8 cellular contexts compared by ENCODE assay signal in genomic region chr17:51165680-51166197, GRCh38. TPM values are rescaled to one million over a fixed set of nuclear protein-coding genes. Genes with fewer than 3 reads are reported as not detected.
A peak's percentile ranks its signal among the peaks of the same experiment; 100 is the strongest.
DNase-seq lines count a peak whose midpoint lies in the region; ATAC-seq and TF ChIP-seq lines count a peak whose summit lies in the region.

No MANE protein-coding gene starts in this region.

- H2AFZ ChIP-seq in Loucy (ENCODE audit: low read length) = peak overlapping the region; percentile 85

- H3K4me2 ChIP-seq in Loucy (ENCODE audit: low read depth, low read length, poor library complexity, severe bottlenecking) = peak overlapping the region; percentile 89

- DNase-seq in ascending aorta (ENCODE audit: low spot score in 2 of 2) (no peak), immature natural killer cell (no peak), NCI-H187 treated with DMSO at 0.1 percent for 48 hours (lab: John Stamatoyannopoulos, UW) (no peak), activated gamma-delta T cell (lab: John Stamatoyannopoulos, UW) (no peak)
- DNase-seq in stimulated activated naive B cell treated with anti-CD40 and anti-IgM and Interleukin-4, amounts not matched to agents 10 μg/mL and 1 μg/mL and 100 μg/mL, for 72 hours = peak; percentile 5

- H3K4me1 ChIP-seq in Loucy (ENCODE audit: insufficient read depth, low read length, poor library complexity, severe bottlenecking) = peaks cover 23% of the 10 kb centered on the region
- peaks cover 0 to 10% of the 10 kb centered on the region in 2 donors for H3K4me1 ChIP-seq in ascending aorta

- peak; percentile 7 for ATAC-seq in GM19372 (IDR thresholded peaks at IDR 0.05; ENCODE audit: low read depth, unreplicated experiment)
- ATAC-seq in stimulated activated naive B cell treated with anti-CD40 and anti-IgM and Interleukin-4, amounts not matched to agents 10 μg/mL and 1 μg/mL and 100 μg/mL, for 72 hours (replicated peaks) = peak; percentile 43 to 47

- H3K36me3 ChIP-seq in Loucy (ENCODE audit: insufficient read depth, low read length) (peaks cover 37% of the 10 kb centered on the region; the same call in 1 of the 2 replicates), ascending aorta (peaks cover 17 to 34% of the 10 kb centered on the region in 2 donors)

- H3K4me3 Mint-ChIP-seq in immature natural killer cell = peak overlapping the region; percentile 95 to 99 (median 99)
- H3K4me3 Mint-ChIP-seq in stimulated activated naive B cell treated with anti-CD40 and anti-IgM and Interleukin-4, amounts not matched to agents 10 μg/mL and 1 μg/mL and 100 μg/mL, for 72 hours = peak overlapping the region; percentile 87 to 89

- H3K9me2 ChIP-seq in Loucy (replicated peaks; ENCODE audit: low read depth, low read length) = no peaks in the 10 kb centered on the region

- no peaks in the 10 kb centered on the region for H3F3A ChIP-seq in Loucy (ENCODE audit: low read depth)

- H3K4me3 ChIP-seq in Loucy (ENCODE audit: low read length, poor library complexity, severe bottlenecking) (peak overlapping the region; percentile 78), ascending aorta (peak overlapping the region; percentile 80 to 99)

- no peaks in the 10 kb centered on the region for H3K9me3 ChIP-seq in Loucy (ENCODE audit: insufficient read depth, low read depth, low read length)
- H3K9me3 ChIP-seq in ascending aorta = no peaks in the 10 kb centered on the region

- H3K27me3 ChIP-seq in Loucy (ENCODE audit: insufficient read depth, low read length, poor library complexity, severe bottlenecking) = no peaks in the 10 kb centered on the region
- no peaks in the 10 kb centered on the region for H3K27me3 ChIP-seq in ascending aorta

- H3K9ac ChIP-seq in Loucy (ENCODE audit: low read depth, low read length, poor library complexity, severe bottlenecking) = peak overlapping the region; percentile 87

- peaks cover 5 to 18% (median 11%) of the 10 kb centered on the region in 3 donors for H3K36me3 Mint-ChIP-seq in immature natural killer cell
- peaks cover 49 to 67% of the 10 kb centered on the region in 2 donors for H3K36me3 Mint-ChIP-seq in stimulated activated naive B cell treated with anti-CD40 and anti-IgM and Interleukin-4, amounts not matched to agents 10 μg/mL and 1 μg/mL and 100 μg/mL, for 72 hours

- peaks cover 13% of the 10 kb centered on the region for H4K20me1 ChIP-seq in Loucy (ENCODE audit: insufficient read depth, low read length, poor library complexity, severe bottlenecking)

- H3K4me1 Mint-ChIP-seq in immature natural killer cell = peaks cover 12 to 28% of the 10 kb centered on the region in 2 donors
- peaks cover 27 to 36% of the 10 kb centered on the region in 2 donors for H3K4me1 Mint-ChIP-seq in stimulated activated naive B cell treated with anti-CD40 and anti-IgM and Interleukin-4, amounts not matched to agents 10 μg/mL and 1 μg/mL and 100 μg/mL, for 72 hours

- peaks cover 34% of the 10 kb centered on the region for H3K79me2 ChIP-seq in Loucy (ENCODE audit: insufficient read depth, low read length)

- TF ChIP-seq CTCF in C4-2B (conservative IDR thresholded peaks at IDR 0.05) = no peak
- no peak for TF ChIP-seq CTCF in Loucy (conservative IDR thresholded peaks at IDR 0.05; ENCODE audit: low read length)
- no peak for TF ChIP-seq CTCF in ascending aorta (IDR thresholded peaks at IDR 0.05)

- peak overlapping the region; percentile 93 to 99 (median 97) for H3K27ac Mint-ChIP-seq in immature natural killer cell
- peak overlapping the region; percentile 94 for H3K27ac Mint-ChIP-seq in stimulated activated naive B cell treated with anti-CD40 and anti-IgM and Interleukin-4, amounts not matched to agents 10 μg/mL and 1 μg/mL and 100 μg/mL, for 72 hours

- intact Hi-C loops in ascending aorta (cut with DNase I) = loop anchor here (2.0 to 5.0 kb wide), 3 partner anchors 13 to 163 kb away; partner anchors contain the start of genes NME1 and SPAG9

- peak overlapping the region; percentile 96 for H3K27ac ChIP-seq in C4-2B
- peak overlapping the region; percentile 97 to 98 for H3K27ac ChIP-seq in ascending aorta

- no peaks in the 10 kb centered on the region for H3K9me3 Mint-ChIP-seq in immature natural killer cell
- no peaks in the 10 kb centered on the region for H3K9me3 Mint-ChIP-seq in stimulated activated naive B cell treated with anti-CD40 and anti-IgM and Interleukin-4, amounts not matched to agents 10 μg/mL and 1 μg/mL and 100 μg/mL, for 72 hours

- H3K27me3 Mint-ChIP-seq in immature natural killer cell (ENCODE audit: low read depth in 3 of 3) = peaks cover 7 to 11% (median 9%) of the 10 kb centered on the region in 3 donors
- no peaks in the 10 kb centered on the region for H3K27me3 Mint-ChIP-seq in stimulated activated naive B cell treated with anti-CD40 and anti-IgM and Interleukin-4, amounts not matched to agents 10 μg/mL and 1 μg/mL and 100 μg/mL, for 72 hours

RNA-seq across cellular contexts. Expression of gene NME2, which starts 0.5 kb away (rescaled TPM):
- total RNA-seq in ascending aorta = 638 TPM
- 100 to 1,000 TPM; 170 to 272 (median 223) TPM for polyA plus RNA-seq in immature natural killer cell

RNA-seq across cellular contexts. Expression of gene NME1, which starts 12.4 kb away (rescaled TPM):
- total RNA-seq in ascending aorta = 70.6 TPM
- 10 to 100 TPM; 62.8 to 92.8 (median 75.9) TPM for polyA plus RNA-seq in immature natural killer cell

RNA-seq across cellular contexts. Expression of gene SPAG9, which starts 45.1 kb away (rescaled TPM):
- 41.3 TPM for total RNA-seq in ascending aorta
- polyA plus RNA-seq in immature natural killer cell = 1 to 10 TPM; 1.4 to 7.3 (median 4.3) TPM
